In genomic region chr3:173395412-173396181, GRCh38 we compare ENCODE assay signal across 8 cellular contexts. TPM values are rescaled to one million over a fixed set of nuclear protein-coding genes. Genes with fewer than 3 reads are reported as not detected.
DNase-seq lines count a peak whose midpoint lies in the region; ATAC-seq lines count a peak whose summit lies in the region.

No MANE protein-coding gene starts in this region.

- H3K27ac Mint-ChIP-seq in activated T-cell treated with anti-CD3 and anti-CD28 coated beads, Interleukin-2, amount 50 U/mL, for 72 hours, result no peak overlapping the region

- peaks cover 34% of the 10 kb centered on the region for H3K4me1 Mint-ChIP-seq in activated T-cell treated with anti-CD3 and anti-CD28 coated beads, Interleukin-2, amount 50 U/mL, for 72 hours (ENCODE audit: low read depth)

- no peaks in the 10 kb centered on the region for H3K9me3 Mint-ChIP-seq in activated T-cell treated with anti-CD3 and anti-CD28 coated beads, Interleukin-2, amount 50 U/mL, for 72 hours

- peaks cover 0 to 2% of the 10 kb centered on the region in 2 donors for H3K36me3 Mint-ChIP-seq in activated T-cell treated with anti-CD3 and anti-CD28 coated beads, Interleukin-2, amount 50 U/mL, for 72 hours (ENCODE audit: insufficient read depth in 2 of 2)

- H3K27me3 Mint-ChIP-seq in activated T-cell treated with anti-CD3 and anti-CD28 coated beads, Interleukin-2, amount 50 U/mL, for 72 hours (ENCODE audit: low read depth), result peaks cover 59% of the 10 kb centered on the region

- peak; percentile 90 for ATAC-seq in GM19463 (IDR thresholded peaks at IDR 0.05; ENCODE audit: unreplicated experiment)
- ATAC-seq in HG03521 (IDR thresholded peaks at IDR 0.05; ENCODE audit: unreplicated experiment), result peak; percentile 92
- peak; percentile 91 to 94 for ATAC-seq in activated T-cell treated with anti-CD3 and anti-CD28 coated beads, Interleukin-2, amount 50 U/mL, for 72 hours (replicated peaks in 1 of 2)

- peak overlapping the region; percentile 83 for H3K27ac ChIP-seq in temporal lobe (ENCODE audit: low read depth, low read length)

- DNase-seq in COR-L47 (lab: John Stamatoyannopoulos, UW) (peak; percentile 98), NCI-H524 treated with DMSO at 0.1 percent for 48 hours (lab: John Stamatoyannopoulos, UW) (peak; percentile 85), fibroblast of peridontal ligament (ENCODE audit: extremely low read depth) (peak; percentile 91), myocyte (ENCODE audit: low read depth) (peak; percentile 58)
- DNase-seq in activated T-cell treated with anti-CD3 and anti-CD28 coated beads, Interleukin-2, amount 50 U/mL, for 72 hours, result peak; percentile 69 to 74

- peak overlapping the region; percentile 83 to 87 for H3K4me3 Mint-ChIP-seq in activated T-cell treated with anti-CD3 and anti-CD28 coated beads, Interleukin-2, amount 50 U/mL, for 72 hours

RNA-seq across cellular contexts. Expression of gene NLGN1, which starts 1.9 kb away (rescaled TPM):
- total RNA-seq in activated T-cell treated with anti-CD3 and anti-CD28 coated beads, Interleukin-2, amount 50 U/mL, for 72 hours, result not detected
- 0.62 TPM in 1 of 2 replicates, not detected in the other for total RNA-seq in myocyte
- polyA plus RNA-seq in myocyte (2012), result 0.08 TPM
- total RNA-seq in temporal lobe, result 61.0 TPM

Comparison
In these comparisons a context has a peak if more than half of its experiments do, and no peak if none do; other contexts are left out.
1. Peak in every context shown above with its lines: DNase-seq, ATAC-seq and H3K27ac ChIP-seq.
2. RNA of gene NLGN1, which starts 1.9 kb away (total RNA-seq): 61.0 TPM in temporal lobe (single experiment); 0.62 TPM in myocyte and not detected in activated T-cell treated with anti-CD3 and anti-CD28 coated beads, Interleukin-2, amount 50 U/mL, for 72 hours; every median in the first group is over 10 times any median in the second.